Comparison of ENCODE assay signal across 3 cellular contexts in the genomic region with DNA sequence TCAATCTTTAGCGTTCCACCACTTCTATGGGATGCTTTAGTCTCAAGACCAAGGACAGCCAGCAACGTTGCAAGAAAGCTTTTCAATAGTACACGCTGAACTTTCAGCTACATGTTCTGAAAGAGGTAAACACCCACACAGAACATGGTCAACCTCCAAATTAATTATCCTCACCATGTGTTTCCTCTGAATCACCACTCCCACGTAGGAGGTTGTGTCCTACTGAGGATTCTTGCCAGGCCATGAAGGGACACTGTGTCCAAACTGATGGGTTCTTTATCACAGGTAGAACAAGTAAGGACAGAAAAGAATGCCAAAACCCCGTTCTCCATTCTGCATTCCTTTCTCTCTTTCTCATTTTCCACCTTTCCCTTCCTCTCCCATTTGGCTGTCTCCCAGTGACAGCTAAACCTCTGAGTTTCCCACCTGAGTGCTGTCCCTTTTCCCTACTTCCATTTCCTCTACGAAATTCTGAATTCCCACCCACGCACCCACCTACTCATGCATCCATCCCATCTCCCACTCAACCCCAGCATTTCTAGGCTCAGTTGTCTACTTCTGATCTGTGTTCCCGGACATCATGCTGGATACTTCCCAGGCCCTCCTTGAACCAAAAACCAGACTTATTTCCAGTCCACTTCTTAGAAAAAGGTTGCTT.
TF ChIP-seq lines count a peak whose summit lies in the region.

No MANE protein-coding gene starts in this region.

TF ChIP-seq in K562, 482 proteins besides CTCF, POLR2A, EP300 and RAD21 (continues in another document):
- TF ChIP-seq ZFP36 (IDR thresholded peaks at IDR 0.05; ENCODE audit: low read depth, low read length, partially characterized antibody) (no peak), CREB5 (CRISPR knock-in tag; IDR thresholded peaks at IDR 0.05) (no peak), NFATC3 (IDR thresholded peaks at IDR 0.05) (no peak), EGR1 (conservative IDR thresholded peaks at IDR 0.05) (peak; percentile 55), MTF1 (CRISPR knock-in tag; IDR thresholded peaks at IDR 0.05; ENCODE audit: borderline replicate concordance) (no peak), CC2D1A (IDR thresholded peaks at IDR 0.05) (no peak), SP2 (IDR thresholded peaks at IDR 0.05; ENCODE audit: extremely low read depth, low read depth, low read length, poor library complexity, severe bottlenecking) (no peak)
- TF ChIP-seq, protein P1, sequence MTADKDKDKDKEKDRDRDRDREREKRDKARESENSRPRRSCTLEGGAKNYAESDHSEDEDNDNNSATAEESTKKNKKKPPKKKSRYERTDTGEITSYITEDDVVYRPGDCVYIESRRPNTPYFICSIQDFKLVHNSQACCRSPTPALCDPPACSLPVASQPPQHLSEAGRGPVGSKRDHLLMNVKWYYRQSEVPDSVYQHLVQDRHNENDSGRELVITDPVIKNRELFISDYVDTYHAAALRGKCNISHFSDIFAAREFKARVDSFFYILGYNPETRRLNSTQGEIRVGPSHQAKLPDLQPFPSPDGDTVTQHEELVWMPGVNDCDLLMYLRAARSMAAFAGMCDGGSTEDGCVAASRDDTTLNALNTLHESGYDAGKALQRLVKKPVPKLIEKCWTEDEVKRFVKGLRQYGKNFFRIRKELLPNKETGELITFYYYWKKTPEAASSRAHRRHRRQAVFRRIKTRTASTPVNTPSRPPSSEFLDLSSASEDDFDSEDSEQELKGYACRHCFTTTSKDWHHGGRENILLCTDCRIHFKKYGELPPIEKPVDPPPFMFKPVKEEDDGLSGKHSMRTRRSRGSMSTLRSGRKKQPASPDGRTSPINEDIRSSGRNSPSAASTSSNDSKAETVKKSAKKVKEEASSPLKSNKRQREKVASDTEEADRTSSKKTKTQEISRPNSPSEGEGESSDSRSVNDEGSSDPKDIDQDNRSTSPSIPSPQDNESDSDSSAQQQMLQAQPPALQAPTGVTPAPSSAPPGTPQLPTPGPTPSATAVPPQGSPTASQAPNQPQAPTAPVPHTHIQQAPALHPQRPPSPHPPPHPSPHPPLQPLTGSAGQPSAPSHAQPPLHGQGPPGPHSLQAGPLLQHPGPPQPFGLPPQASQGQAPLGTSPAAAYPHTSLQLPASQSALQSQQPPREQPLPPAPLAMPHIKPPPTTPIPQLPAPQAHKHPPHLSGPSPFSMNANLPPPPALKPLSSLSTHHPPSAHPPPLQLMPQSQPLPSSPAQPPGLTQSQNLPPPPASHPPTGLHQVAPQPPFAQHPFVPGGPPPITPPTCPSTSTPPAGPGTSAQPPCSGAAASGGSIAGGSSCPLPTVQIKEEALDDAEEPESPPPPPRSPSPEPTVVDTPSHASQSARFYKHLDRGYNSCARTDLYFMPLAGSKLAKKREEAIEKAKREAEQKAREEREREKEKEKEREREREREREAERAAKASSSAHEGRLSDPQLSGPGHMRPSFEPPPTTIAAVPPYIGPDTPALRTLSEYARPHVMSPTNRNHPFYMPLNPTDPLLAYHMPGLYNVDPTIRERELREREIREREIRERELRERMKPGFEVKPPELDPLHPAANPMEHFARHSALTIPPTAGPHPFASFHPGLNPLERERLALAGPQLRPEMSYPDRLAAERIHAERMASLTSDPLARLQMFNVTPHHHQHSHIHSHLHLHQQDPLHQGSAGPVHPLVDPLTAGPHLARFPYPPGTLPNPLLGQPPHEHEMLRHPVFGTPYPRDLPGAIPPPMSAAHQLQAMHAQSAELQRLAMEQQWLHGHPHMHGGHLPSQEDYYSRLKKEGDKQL (CRISPR knock-in tag; IDR thresholded peaks at IDR 0.05; ENCODE audit: borderline replicate concordance): no peak

TF ChIP-seq in GM23338, 12 proteins besides CTCF, POLR2A, EP300 and RAD21 (continues in another document):
- TF ChIP-seq ZNF462 (CRISPR knock-in tag; IDR thresholded peaks at IDR 0.05): no peak

TF ChIP-seq in GM12891, 5 proteins besides CTCF, POLR2A, EP300 and RAD21:
- no peak for TF ChIP-seq PAX5 (IDR thresholded peaks at IDR 0.05; ENCODE audit: insufficient read depth, low read length, severe bottlenecking)
